1 cellular context compared by ENCODE assay signal in the genomic region with DNA sequence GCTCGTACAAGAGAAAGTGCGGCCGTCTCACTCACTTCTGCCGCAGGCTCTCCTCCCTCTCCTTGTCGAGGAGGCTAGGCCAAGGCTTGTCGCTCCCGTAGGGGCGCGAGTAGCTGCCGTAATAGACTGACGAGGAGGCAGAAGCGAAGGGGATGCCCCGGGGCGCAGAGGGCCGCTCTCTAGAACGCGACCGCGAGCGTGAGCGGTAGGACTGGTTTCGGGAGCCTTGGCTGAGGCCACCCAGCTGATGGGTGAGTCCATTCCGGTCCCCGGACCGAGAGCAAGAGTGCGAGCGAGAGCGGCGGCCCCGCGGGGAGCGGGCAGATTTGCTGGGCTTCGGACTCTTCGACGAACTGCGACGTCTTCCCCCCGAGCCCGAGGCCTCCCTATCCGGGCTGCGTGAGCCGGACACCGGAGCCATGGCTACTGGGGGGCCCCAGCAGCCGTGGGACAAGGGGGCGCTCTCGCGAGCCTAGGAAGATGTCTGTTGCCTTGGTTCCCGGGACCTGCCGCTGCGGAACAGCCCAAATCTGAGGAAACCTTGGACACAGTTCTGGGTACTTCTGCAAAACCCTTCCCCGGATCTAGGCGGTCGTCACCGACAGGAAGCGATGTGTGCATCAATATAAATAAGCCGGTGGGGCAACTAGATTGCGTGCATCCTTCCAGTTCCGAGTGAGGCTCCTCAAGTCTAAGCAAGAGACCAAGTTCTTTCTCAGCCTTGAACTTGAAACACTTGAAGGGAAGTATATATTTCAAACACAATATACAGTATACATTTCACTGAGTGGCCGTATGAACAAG.
TF ChIP-seq lines count a peak whose summit lies in the region.

A gene (minus strand): TSS at position 567 of the 804 bp plus-strand sequence. CDS start 146 bp downstream, at position 421.

TF ChIP-seq in SK-N-SH treated with all-trans-retinoic acid at 6 μM for 48 hours, 23 proteins besides CTCF, POLR2A, EP300 and RAD21 (continued from another document):
- TF ChIP-seq, protein P1, sequence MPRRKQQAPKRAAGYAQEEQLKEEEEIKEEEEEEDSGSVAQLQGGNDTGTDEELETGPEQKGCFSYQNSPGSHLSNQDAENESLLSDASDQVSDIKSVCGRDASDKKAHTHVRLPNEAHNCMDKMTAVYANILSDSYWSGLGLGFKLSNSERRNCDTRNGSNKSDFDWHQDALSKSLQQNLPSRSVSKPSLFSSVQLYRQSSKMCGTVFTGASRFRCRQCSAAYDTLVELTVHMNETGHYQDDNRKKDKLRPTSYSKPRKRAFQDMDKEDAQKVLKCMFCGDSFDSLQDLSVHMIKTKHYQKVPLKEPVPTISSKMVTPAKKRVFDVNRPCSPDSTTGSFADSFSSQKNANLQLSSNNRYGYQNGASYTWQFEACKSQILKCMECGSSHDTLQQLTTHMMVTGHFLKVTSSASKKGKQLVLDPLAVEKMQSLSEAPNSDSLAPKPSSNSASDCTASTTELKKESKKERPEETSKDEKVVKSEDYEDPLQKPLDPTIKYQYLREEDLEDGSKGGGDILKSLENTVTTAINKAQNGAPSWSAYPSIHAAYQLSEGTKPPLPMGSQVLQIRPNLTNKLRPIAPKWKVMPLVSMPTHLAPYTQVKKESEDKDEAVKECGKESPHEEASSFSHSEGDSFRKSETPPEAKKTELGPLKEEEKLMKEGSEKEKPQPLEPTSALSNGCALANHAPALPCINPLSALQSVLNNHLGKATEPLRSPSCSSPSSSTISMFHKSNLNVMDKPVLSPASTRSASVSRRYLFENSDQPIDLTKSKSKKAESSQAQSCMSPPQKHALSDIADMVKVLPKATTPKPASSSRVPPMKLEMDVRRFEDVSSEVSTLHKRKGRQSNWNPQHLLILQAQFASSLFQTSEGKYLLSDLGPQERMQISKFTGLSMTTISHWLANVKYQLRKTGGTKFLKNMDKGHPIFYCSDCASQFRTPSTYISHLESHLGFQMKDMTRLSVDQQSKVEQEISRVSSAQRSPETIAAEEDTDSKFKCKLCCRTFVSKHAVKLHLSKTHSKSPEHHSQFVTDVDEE (CRISPR knock-in tag; IDR thresholded peaks at IDR 0.05) = no peak
- TF ChIP-seq CSDC2 (CRISPR knock-in tag; IDR thresholded peaks at IDR 0.05) (no peak), ZFP3 (CRISPR knock-in tag; IDR thresholded peaks at IDR 0.05) (peak; percentile 75), GLIS3 (CRISPR knock-in tag; IDR thresholded peaks at IDR 0.05) (no peak)
